Comparison of ENCODE assay signal across 8 cellular contexts in genomic region chr14:24233538-24233866, GRCh38. TPM values are rescaled to one million over a fixed set of nuclear protein-coding genes. Genes with fewer than 3 reads are reported as not detected.
A peak's percentile ranks its signal among the peaks of the same experiment; 100 is the strongest.
DNase-seq lines count a peak whose midpoint lies in the region; ATAC-seq, FAIRE-seq and TF ChIP-seq lines count a peak whose summit lies in the region.

No MANE protein-coding gene starts in this region.

- FAIRE-seq in GM12892 (lab: Jason Lieb, UNC), result no peak

- TF ChIP-seq CTCF in 22Rv1 (IDR thresholded peaks at IDR 0.05) (no peak), HFF-Myc (IDR thresholded peaks at IDR 0.05; ENCODE audit: low read depth, low read length, missing control alignments) (no peak), brain (conservative IDR thresholded peaks at IDR 0.05) (no peak), mesothelial cell of epicardium (IDR thresholded peaks at IDR 0.05; ENCODE audit: unreplicated experiment) (no peak)

- H3K27me3 Mint-ChIP-seq in brain, result peaks cover 10% of the 10 kb centered on the region
- H3K27me3 Mint-ChIP-seq in mesothelial cell of epicardium (ENCODE audit: low read depth), result no peaks in the 10 kb centered on the region

- no peak for ATAC-seq in GM21447 (IDR thresholded peaks at IDR 0.05; ENCODE audit: unreplicated experiment)

- H3K27ac Mint-ChIP-seq in brain, result peak overlapping the region; percentile 90 to 99 (median 98)
- H3K27ac Mint-ChIP-seq in mesothelial cell of epicardium, result peak overlapping the region; percentile 98

- H3K4me3 Mint-ChIP-seq in brain (peak overlapping the region; percentile 93 to 99 (median 97)), mesothelial cell of epicardium (peak overlapping the region; percentile 95)

- peaks cover 72% of the 10 kb centered on the region for H3K4me1 Mint-ChIP-seq in brain
- peaks cover 36% of the 10 kb centered on the region for H3K4me1 Mint-ChIP-seq in mesothelial cell of epicardium

- H3K4me3 ChIP-seq in HFF-Myc (replicated peaks; ENCODE audit: low read depth, low read length), result peak overlapping the region; percentile 92

- no peak for TF ChIP-seq POLR2A in GM12892 (IDR thresholded peaks at IDR 0.05; ENCODE audit: low read depth, low read length)

- DNase-seq in HFF-Myc (ENCODE audit: extremely low read depth, low read depth) (no peak), mesothelial cell of epicardium (ENCODE audit: low spot score in 2 of 2, unreplicated experiment in 2 of 2) (no peak), NCI-H1436 treated with DMSO at 0.1 percent for 48 hours (lab: John Stamatoyannopoulos, UW) (no peak), GM12892 (ENCODE audit: insufficient read length) (no peak), NCI-H1930 (lab: John Stamatoyannopoulos, UW) (no peak)

- H3K9me3 Mint-ChIP-seq in brain, result no peaks in the 10 kb centered on the region
- H3K9me3 Mint-ChIP-seq in mesothelial cell of epicardium, result no peaks in the 10 kb centered on the region

- peak overlapping the region; percentile 94 for H3K27ac ChIP-seq in 22Rv1

- H3K36me3 Mint-ChIP-seq in brain (peaks cover 25% of the 10 kb centered on the region), mesothelial cell of epicardium (peaks cover 22% of the 10 kb centered on the region)

RNA-seq across cellular contexts. Expression of gene GMPR2, which starts 0.8 kb away (rescaled TPM):
- 71.7 TPM for polyA plus RNA-seq in brain (ENCODE audit: insufficient read depth, low read depth, low replicate concordance)
- total RNA-seq in mesothelial cell of epicardium, result 72.5 to 78.7 TPM (median 74.1 TPM) in 3 replicates
- 60.0 TPM for polyA plus RNA-seq in GM12892 (2012; ENCODE audit: missing spikeins)

RNA-seq across cellular contexts. Expression of gene NEDD8, which starts 1.3 kb away (rescaled TPM):
- polyA plus RNA-seq in brain (ENCODE audit: insufficient read depth, low read depth, low replicate concordance), result 330 TPM
- 148 to 156 TPM (median 155 TPM) in 3 replicates for total RNA-seq in mesothelial cell of epicardium
- polyA plus RNA-seq in GM12892 (2012; ENCODE audit: missing spikeins), result 297 TPM

RNA-seq across cellular contexts. Expression of gene TINF2, which starts 8.9 kb away (rescaled TPM):
- polyA plus RNA-seq in brain (ENCODE audit: insufficient read depth, low read depth, low replicate concordance), result 105 TPM
- 49.1 to 55.2 TPM (median 51.1 TPM) in 3 replicates for total RNA-seq in mesothelial cell of epicardium
- polyA plus RNA-seq in GM12892 (2012; ENCODE audit: missing spikeins), result 38.1 TPM

RNA-seq across cellular contexts. Expression of gene MDP1, which starts 17.6 kb away (rescaled TPM):
- 40.2 TPM for polyA plus RNA-seq in brain (ENCODE audit: insufficient read depth, low read depth, low replicate concordance)
- 18.0 to 18.4 TPM (median 18.3 TPM) in 3 replicates for total RNA-seq in mesothelial cell of epicardium
- polyA plus RNA-seq in GM12892 (2012; ENCODE audit: missing spikeins), result 16.0 TPM

RNA-seq across cellular contexts. Expression of gene CHMP4A, which starts 20.2 kb away (rescaled TPM):
- 111 TPM for polyA plus RNA-seq in brain (ENCODE audit: insufficient read depth, low read depth, low replicate concordance)
- 38.4 to 48.0 TPM (median 44.7 TPM) in 3 replicates for total RNA-seq in mesothelial cell of epicardium
- 101 TPM for polyA plus RNA-seq in GM12892 (2012; ENCODE audit: missing spikeins)
